In the genomic region with DNA sequence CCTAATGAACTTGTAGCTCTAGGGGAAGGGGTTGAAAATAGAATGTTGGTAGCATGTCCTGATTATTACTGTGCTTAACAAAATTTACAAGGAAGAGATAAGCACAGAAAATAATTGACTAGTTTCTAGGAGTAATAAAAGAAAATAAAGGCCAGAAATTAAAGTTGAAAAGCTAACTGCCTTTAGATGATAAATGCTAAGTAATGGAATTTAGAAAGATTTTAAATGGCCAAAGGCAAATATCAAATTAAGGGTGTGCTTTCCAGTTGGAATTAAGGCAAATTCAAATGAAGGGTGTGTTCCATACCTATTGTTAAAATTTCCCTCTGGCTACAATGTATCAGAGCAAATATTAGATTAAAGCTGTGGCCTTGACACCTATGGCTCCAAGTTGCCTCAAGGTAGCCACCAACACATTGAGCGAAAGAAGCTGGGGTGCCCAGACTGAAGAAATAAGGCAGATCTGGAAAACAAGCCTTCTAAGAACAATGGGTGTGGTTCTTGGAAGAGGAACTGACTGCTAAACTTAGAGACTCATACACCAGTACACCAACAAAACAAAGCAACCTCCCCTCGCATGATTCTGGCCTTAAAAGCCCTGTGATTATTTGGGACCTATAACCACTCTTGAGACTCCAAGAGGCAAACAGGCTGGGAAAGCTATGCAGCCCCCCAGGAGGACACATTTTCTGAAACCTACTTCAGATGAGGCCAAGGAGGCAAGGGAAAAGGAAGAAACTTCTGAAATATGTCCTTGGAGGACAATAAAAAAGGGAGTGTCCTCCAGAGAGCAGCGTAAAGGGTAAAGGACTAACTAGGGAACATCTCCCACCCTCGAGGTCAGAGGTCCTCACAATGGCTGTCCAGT, we compare ENCODE assay signal across 1 cellular context.
TF ChIP-seq lines count a peak whose summit lies in the region.

No MANE protein-coding gene starts in this region.

TF ChIP-seq in K562, 482 proteins besides CTCF, POLR2A, EP300 and RAD21 (continued from another document and continues in another):
- TF ChIP-seq, protein P1, sequence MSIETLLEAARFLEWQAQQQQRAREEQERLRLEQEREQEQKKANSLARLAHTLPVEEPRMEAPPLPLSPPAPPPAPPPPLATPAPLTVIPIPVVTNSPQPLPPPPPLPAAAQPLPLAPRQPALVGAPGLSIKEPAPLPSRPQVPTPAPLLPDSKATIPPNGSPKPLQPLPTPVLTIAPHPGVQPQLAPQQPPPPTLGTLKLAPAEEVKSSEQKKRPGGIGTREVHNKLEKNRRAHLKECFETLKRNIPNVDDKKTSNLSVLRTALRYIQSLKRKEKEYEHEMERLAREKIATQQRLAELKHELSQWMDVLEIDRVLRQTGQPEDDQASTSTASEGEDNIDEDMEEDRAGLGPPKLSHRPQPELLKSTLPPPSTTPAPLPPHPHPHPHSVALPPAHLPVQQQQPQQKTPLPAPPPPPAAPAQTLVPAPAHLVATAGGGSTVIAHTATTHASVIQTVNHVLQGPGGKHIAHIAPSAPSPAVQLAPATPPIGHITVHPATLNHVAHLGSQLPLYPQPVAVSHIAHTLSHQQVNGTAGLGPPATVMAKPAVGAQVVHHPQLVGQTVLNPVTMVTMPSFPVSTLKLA (conservative IDR thresholded peaks at IDR 0.05): peak in 1 of 2 experiments; percentile 56
- TF ChIP-seq RHOXF2B (CRISPR knock-in tag; conservative IDR thresholded peaks at IDR 0.05) (no peak), EP400 (IDR thresholded peaks at IDR 0.05) (peak; percentile 48; the same call in 1 of the 2 replicates), PTRF (tag; IDR thresholded peaks at IDR 0.05) (no peak), MTA3 (IDR thresholded peaks at IDR 0.05; ENCODE audit: borderline replicate concordance) (0 out of 2 replicates have a peak, but pooled peaks have one; percentile 60), NCOR1 (IDR thresholded peaks at IDR 0.05) (peak; percentile 65; the same call in 1 of the 2 replicates), FOSL1 (tag; conservative IDR thresholded peaks at IDR 0.05) (peak; percentile 35; the same call in 1 of the 2 replicates), ELF4 (CRISPR knock-in tag; IDR thresholded peaks at IDR 0.05) (0 out of 2 replicates have a peak, but pooled peaks have one; percentile 24), SMAD4 (CRISPR knock-in tag; conservative IDR thresholded peaks at IDR 0.05) (peak; percentile 72), SMARCA4 (IDR thresholded peaks at IDR 0.05) (peak; percentile 70; the same call in 1 of the 2 replicates), BCOR (IDR thresholded peaks at IDR 0.05) (0 out of 2 replicates have a peak, but pooled peaks have one; percentile 10), FOXA1 (IDR thresholded peaks at IDR 0.05; ENCODE audit: borderline replicate concordance) (no peak), ZNF316 (IDR thresholded peaks at IDR 0.05) (peak; percentile 77; the same call in 1 of the 2 replicates), CXXC5 (CRISPR knock-in tag; IDR thresholded peaks at IDR 0.05) (peak; percentile 70), HDAC1 (IDR thresholded peaks at IDR 0.05) (peak in 1 of 2 experiments; percentile 64; a peak in 1 of 4 replicates), MAZ (CRISPR knock-in tag; conservative IDR thresholded peaks at IDR 0.05 in 1 of 2, IDR thresholded peaks at IDR 0.05 in 1 of 2) (peak in 1 of 2 experiments; percentile 46; a peak in 3 of 4 replicates), ARID1B (IDR thresholded peaks at IDR 0.05) (peak; percentile 72), ATF7 (IDR thresholded peaks at IDR 0.05) (peak; percentile 35), ZKSCAN3 (CRISPR knock-in tag; IDR thresholded peaks at IDR 0.05) (no peak), ZEB2 (IDR thresholded peaks at IDR 0.05) (peak; percentile 47; the same call in 1 of the 2 replicates), HNRNPLL (IDR thresholded peaks at IDR 0.05; ENCODE audit: low read depth, low read length, poor library complexity, severe bottlenecking) (no peak), C11orf30 (IDR thresholded peaks at IDR 0.05; ENCODE audit: low read depth) (peak; percentile 78)
- TF ChIP-seq, protein P2, sequence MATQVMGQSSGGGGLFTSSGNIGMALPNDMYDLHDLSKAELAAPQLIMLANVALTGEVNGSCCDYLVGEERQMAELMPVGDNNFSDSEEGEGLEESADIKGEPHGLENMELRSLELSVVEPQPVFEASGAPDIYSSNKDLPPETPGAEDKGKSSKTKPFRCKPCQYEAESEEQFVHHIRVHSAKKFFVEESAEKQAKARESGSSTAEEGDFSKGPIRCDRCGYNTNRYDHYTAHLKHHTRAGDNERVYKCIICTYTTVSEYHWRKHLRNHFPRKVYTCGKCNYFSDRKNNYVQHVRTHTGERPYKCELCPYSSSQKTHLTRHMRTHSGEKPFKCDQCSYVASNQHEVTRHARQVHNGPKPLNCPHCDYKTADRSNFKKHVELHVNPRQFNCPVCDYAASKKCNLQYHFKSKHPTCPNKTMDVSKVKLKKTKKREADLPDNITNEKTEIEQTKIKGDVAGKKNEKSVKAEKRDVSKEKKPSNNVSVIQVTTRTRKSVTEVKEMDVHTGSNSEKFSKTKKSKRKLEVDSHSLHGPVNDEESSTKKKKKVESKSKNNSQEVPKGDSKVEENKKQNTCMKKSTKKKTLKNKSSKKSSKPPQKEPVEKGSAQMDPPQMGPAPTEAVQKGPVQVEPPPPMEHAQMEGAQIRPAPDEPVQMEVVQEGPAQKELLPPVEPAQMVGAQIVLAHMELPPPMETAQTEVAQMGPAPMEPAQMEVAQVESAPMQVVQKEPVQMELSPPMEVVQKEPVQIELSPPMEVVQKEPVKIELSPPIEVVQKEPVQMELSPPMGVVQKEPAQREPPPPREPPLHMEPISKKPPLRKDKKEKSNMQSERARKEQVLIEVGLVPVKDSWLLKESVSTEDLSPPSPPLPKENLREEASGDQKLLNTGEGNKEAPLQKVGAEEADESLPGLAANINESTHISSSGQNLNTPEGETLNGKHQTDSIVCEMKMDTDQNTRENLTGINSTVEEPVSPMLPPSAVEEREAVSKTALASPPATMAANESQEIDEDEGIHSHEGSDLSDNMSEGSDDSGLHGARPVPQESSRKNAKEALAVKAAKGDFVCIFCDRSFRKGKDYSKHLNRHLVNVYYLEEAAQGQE (CRISPR knock-in tag; IDR thresholded peaks at IDR 0.05; ENCODE audit: low read depth): 0 out of 2 replicates have a peak, but pooled peaks have one; percentile 31
- TF ChIP-seq, protein P3, sequence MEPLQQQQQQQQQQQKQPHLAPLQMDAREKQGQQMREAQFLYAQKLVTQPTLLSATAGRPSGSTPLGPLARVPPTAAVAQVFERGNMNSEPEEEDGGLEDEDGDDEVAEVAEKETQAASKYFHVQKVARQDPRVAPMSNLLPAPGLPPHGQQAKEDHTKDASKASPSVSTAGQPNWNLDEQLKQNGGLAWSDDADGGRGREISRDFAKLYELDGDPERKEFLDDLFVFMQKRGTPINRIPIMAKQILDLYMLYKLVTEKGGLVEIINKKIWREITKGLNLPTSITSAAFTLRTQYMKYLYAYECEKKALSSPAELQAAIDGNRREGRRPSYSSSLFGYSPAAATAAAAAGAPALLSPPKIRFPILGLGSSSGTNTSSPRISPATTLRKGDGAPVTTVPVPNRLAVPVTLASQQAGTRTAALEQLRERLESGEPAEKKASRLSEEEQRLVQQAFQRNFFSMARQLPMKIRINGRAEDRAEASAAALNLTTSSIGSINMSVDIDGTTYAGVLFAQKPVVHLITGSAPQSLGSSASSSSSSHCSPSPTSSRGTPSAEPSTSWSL (CRISPR knock-in tag; IDR thresholded peaks at IDR 0.05; ENCODE audit: borderline replicate concordance): no peak
- TF ChIP-seq, protein P4, sequence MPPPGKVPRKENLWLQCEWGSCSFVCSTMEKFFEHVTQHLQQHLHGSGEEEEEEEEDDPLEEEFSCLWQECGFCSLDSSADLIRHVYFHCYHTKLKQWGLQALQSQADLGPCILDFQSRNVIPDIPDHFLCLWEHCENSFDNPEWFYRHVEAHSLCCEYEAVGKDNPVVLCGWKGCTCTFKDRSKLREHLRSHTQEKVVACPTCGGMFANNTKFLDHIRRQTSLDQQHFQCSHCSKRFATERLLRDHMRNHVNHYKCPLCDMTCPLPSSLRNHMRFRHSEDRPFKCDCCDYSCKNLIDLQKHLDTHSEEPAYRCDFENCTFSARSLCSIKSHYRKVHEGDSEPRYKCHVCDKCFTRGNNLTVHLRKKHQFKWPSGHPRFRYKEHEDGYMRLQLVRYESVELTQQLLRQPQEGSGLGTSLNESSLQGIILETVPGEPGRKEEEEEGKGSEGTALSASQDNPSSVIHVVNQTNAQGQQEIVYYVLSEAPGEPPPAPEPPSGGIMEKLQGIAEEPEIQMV (tag; conservative IDR thresholded peaks at IDR 0.05; ENCODE audit: low read depth): 0 out of 2 replicates have a peak, but pooled peaks have one; percentile 55
- TF ChIP-seq, protein P5, sequence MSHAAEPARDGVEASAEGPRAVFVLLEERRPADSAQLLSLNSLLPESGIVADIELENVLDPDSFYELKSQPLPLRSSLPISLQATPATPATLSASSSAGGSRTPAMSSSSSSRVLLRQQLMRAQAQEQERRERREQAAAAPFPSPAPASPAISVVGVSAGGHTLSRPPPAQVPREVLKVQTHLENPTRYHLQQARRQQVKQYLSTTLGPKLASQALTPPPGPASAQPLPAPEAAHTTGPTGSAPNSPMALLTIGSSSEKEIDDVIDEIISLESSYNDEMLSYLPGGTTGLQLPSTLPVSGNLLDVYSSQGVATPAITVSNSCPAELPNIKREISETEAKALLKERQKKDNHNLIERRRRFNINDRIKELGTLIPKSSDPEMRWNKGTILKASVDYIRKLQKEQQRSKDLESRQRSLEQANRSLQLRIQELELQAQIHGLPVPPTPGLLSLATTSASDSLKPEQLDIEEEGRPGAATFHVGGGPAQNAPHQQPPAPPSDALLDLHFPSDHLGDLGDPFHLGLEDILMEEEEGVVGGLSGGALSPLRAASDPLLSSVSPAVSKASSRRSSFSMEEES (CRISPR knock-in tag; IDR thresholded peaks at IDR 0.05): no peak
- TF ChIP-seq, protein P6, sequence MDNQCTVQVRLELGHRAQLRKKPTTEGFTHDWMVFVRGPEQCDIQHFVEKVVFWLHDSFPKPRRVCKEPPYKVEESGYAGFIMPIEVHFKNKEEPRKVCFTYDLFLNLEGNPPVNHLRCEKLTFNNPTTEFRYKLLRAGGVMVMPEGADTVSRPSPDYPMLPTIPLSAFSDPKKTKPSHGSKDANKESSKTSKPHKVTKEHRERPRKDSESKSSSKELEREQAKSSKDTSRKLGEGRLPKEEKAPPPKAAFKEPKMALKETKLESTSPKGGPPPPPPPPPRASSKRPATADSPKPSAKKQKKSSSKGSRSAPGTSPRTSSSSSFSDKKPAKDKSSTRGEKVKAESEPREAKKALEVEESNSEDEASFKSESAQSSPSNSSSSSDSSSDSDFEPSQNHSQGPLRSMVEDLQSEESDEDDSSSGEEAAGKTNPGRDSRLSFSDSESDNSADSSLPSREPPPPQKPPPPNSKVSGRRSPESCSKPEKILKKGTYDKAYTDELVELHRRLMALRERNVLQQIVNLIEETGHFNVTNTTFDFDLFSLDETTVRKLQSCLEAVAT (IDR thresholded peaks at IDR 0.05): peak; percentile 30 to 31; a peak in 1 of 4 replicates
- TF ChIP-seq, protein P7, sequence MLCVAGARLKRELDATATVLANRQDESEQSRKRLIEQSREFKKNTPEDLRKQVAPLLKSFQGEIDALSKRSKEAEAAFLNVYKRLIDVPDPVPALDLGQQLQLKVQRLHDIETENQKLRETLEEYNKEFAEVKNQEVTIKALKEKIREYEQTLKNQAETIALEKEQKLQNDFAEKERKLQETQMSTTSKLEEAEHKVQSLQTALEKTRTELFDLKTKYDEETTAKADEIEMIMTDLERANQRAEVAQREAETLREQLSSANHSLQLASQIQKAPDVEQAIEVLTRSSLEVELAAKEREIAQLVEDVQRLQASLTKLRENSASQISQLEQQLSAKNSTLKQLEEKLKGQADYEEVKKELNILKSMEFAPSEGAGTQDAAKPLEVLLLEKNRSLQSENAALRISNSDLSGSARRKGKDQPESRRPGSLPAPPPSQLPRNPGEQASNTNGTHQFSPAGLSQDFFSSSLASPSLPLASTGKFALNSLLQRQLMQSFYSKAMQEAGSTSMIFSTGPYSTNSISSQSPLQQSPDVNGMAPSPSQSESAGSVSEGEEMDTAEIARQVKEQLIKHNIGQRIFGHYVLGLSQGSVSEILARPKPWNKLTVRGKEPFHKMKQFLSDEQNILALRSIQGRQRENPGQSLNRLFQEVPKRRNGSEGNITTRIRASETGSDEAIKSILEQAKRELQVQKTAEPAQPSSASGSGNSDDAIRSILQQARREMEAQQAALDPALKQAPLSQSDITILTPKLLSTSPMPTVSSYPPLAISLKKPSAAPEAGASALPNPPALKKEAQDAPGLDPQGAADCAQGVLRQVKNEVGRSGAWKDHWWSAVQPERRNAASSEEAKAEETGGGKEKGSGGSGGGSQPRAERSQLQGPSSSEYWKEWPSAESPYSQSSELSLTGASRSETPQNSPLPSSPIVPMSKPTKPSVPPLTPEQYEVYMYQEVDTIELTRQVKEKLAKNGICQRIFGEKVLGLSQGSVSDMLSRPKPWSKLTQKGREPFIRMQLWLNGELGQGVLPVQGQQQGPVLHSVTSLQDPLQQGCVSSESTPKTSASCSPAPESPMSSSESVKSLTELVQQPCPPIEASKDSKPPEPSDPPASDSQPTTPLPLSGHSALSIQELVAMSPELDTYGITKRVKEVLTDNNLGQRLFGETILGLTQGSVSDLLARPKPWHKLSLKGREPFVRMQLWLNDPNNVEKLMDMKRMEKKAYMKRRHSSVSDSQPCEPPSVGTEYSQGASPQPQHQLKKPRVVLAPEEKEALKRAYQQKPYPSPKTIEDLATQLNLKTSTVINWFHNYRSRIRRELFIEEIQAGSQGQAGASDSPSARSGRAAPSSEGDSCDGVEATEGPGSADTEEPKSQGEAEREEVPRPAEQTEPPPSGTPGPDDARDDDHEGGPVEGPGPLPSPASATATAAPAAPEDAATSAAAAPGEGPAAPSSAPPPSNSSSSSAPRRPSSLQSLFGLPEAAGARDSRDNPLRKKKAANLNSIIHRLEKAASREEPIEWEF (CRISPR knock-in tag; IDR thresholded peaks at IDR 0.05): peak; percentile 46; the same call in 1 of the 2 replicates
- TF ChIP-seq, protein P8, sequence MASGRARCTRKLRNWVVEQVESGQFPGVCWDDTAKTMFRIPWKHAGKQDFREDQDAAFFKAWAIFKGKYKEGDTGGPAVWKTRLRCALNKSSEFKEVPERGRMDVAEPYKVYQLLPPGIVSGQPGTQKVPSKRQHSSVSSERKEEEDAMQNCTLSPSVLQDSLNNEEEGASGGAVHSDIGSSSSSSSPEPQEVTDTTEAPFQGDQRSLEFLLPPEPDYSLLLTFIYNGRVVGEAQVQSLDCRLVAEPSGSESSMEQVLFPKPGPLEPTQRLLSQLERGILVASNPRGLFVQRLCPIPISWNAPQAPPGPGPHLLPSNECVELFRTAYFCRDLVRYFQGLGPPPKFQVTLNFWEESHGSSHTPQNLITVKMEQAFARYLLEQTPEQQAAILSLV (tag; IDR thresholded peaks at IDR 0.05): 0 out of 2 replicates have a peak, but pooled peaks have one; percentile 8
- TF ChIP-seq, protein P9, sequence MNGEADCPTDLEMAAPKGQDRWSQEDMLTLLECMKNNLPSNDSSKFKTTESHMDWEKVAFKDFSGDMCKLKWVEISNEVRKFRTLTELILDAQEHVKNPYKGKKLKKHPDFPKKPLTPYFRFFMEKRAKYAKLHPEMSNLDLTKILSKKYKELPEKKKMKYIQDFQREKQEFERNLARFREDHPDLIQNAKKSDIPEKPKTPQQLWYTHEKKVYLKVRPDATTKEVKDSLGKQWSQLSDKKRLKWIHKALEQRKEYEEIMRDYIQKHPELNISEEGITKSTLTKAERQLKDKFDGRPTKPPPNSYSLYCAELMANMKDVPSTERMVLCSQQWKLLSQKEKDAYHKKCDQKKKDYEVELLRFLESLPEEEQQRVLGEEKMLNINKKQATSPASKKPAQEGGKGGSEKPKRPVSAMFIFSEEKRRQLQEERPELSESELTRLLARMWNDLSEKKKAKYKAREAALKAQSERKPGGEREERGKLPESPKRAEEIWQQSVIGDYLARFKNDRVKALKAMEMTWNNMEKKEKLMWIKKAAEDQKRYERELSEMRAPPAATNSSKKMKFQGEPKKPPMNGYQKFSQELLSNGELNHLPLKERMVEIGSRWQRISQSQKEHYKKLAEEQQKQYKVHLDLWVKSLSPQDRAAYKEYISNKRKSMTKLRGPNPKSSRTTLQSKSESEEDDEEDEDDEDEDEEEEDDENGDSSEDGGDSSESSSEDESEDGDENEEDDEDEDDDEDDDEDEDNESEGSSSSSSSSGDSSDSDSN (IDR thresholded peaks at IDR 0.05; ENCODE audit: borderline replicate concordance in 1 of 2, low read depth in 2 of 2, low read length in 2 of 2): 0 out of 4 replicates have a peak, but pooled peaks of 1 of the 2 experiments have one; percentile 33
